In the genomic region with DNA sequence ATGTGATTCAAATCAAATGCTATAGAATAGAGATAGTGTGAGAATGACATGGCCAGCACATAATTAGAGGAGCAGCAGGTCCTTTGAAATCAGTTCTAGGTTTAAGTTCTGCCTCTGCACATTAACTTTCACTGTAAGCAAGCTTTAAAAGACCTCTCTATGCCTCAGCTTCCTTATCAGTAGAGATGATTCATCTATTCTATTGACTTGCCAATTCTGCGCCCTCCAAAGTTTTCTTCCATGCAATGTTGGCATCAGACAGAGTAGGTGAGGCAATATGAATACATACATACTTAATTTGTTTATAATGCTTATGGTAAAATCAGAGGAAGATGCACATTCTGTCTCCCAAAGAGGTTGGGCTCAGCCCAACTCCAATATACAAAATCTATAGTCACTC, we compare ENCODE assay signal across 24 cellular contexts.
DNase-seq lines count a peak whose midpoint lies in the region; ATAC-seq, FAIRE-seq and TF ChIP-seq lines count a peak whose summit lies in the region.
"Had no signal": no experiment of that assay in that cellular context is flagged by ENCODE, and none has a peak within 500 bp of the region (broad histone marks: within the 10 kb centered on the region; RNA-seq: fewer than 3 reads in every experiment).

No MANE protein-coding gene starts in this region.

- peak overlapping the region; percentile 56 for H3K27ac Mint-ChIP-seq in Calu3 (ENCODE audit: unreplicated experiment)
- H3K27ac Mint-ChIP-seq: B cell; CD4-positive, CD25-positive, alpha-beta regulatory T cell; CD8-positive, alpha-beta T cell; GM23338 had no signal

- DNase-seq in Calu3 (no peak), amniotic epithelial cell (ENCODE audit: low read depth) (peak; percentile 20), bronchial epithelial cell (ENCODE audit: low read depth) (peak; percentile 74), fibroblast of pulmonary artery (ENCODE audit: low read depth) (peak; percentile 51), ACHN (no peak), cortex of kidney (lab: John Stamatoyannopoulos, UW) (no peak)
- DNase-seq: 8988T; Caco-2; CD4-positive, CD25-positive, alpha-beta regulatory T cell; CD8-positive, alpha-beta T cell; DMS 273 treated with DMSO at 0.1 percent for 48 hours; DMS79; EL; GDM1; H9 had no signal

- ATAC-seq in HG03135 (IDR thresholded peaks at IDR 0.05; ENCODE audit: unreplicated experiment) (no peak), HG02870 (IDR thresholded peaks at IDR 0.05; ENCODE audit: unreplicated experiment) (no peak)
- ATAC-seq: CD8-positive, alpha-beta T cell; GM12878; GM23338; HCT116 had no signal

- no peak for FAIRE-seq in bronchial epithelial cell (lab: Jason Lieb, UNC)
- FAIRE-seq: D721Med, GM12878, GM19239 had no signal

- no peaks in the 10 kb centered on the region for H3K27me3 ChIP-seq in bronchial epithelial cell (ENCODE audit: control insufficient read depth, insufficient read depth, low read length)
- H3K27me3 ChIP-seq: BLaER1 had no signal

- CTCF ChIA-PET in Calu3 (lab: Charles Lee) = interaction anchor here (0.9 kb wide), 1 partner anchor 14 kb away, joined by 3 read pairs; no protein-coding TSS in a partner anchor

- peaks cover 58% of the 10 kb centered on the region for H3K4me1 Mint-ChIP-seq in Calu3 (ENCODE audit: low read depth, unreplicated experiment)
- H3K4me1 Mint-ChIP-seq: B cell; CD4-positive, CD25-positive, alpha-beta regulatory T cell had no signal

- H3K36me3 ChIP-seq in bronchial epithelial cell (ENCODE audit: control insufficient read depth, insufficient read depth, low read length) = no peaks in the 10 kb centered on the region
- H3K36me3 ChIP-seq: BLaER1 had no signal

- H3K27me3 Mint-ChIP-seq in Calu3 (ENCODE audit: unreplicated experiment) = no peaks in the 10 kb centered on the region
- H3K27me3 Mint-ChIP-seq: B cell; CD4-positive, CD25-positive, alpha-beta regulatory T cell had no signal

- no TSS peak for BruUV-seq in Calu3 (replicated peaks; lab: Mats Ljungman, UMichigan)

- in situ Hi-C loops in ACHN (cut with HindIII; ENCODE audit: low pct_ligation_motif_present, low pct_unique_long_range_greater_than_20kb, low sequenced_read_pairs) = no loop called here

- TF ChIP-seq CTCF in Calu3 (IDR thresholded peaks at IDR 0.05; ENCODE audit: unreplicated experiment) (no peak), bronchial epithelial cell (IDR thresholded peaks at IDR 0.05; ENCODE audit: insufficient read depth, low read length, severe bottlenecking) (no peak), fibroblast of pulmonary artery (IDR thresholded peaks at IDR 0.05; ENCODE audit: low read length, missing control alignments) (no peak)

- H3K4me3 Mint-ChIP-seq in Calu3 (ENCODE audit: low read depth, unreplicated experiment) = no peak overlapping the region
- H3K4me3 Mint-ChIP-seq: B cell; CD4-positive, CD25-positive, alpha-beta regulatory T cell; CD8-positive, alpha-beta T cell; GM23338; H9 had no signal

- H3K4me3 ChIP-seq in bronchial epithelial cell (ENCODE audit: low read depth, low read length) (no peak overlapping the region), fibroblast of pulmonary artery (replicated peaks; ENCODE audit: low read depth, low read length) (no peak overlapping the region)
- H3K4me3 ChIP-seq: BLaER1, GM12878, GM23338 had no signal

- no peaks in the 10 kb centered on the region for H3K9me3 Mint-ChIP-seq in Calu3 (ENCODE audit: low read depth, unreplicated experiment)
- H3K9me3 Mint-ChIP-seq: GM23338, H9 had no signal

- H3K36me3 Mint-ChIP-seq in Calu3 (ENCODE audit: insufficient read depth, unreplicated experiment) = peaks cover 5% of the 10 kb centered on the region
- H3K36me3 Mint-ChIP-seq: CD4-positive, CD25-positive, alpha-beta regulatory T cell; CD8-positive, alpha-beta T cell had no signal

- intact Hi-C loops in Calu3 (cut with micrococcal nuclease; ENCODE audit: unreplicated experiment) = loop anchor here (10.0 kb wide), 1 partner anchor 121 kb away; no protein-coding TSS in a partner anchor

Comparison
In these comparisons a context has a peak if more than half of its experiments do, and no peak if none do; other contexts are left out.
1. DNase-seq: peak in amniotic epithelial cell (single experiment), bronchial epithelial cell (single experiment) and fibroblast of pulmonary artery (single experiment); none in Calu3 (single experiment), ACHN (single experiment) and cortex of kidney (single experiment).